In the genomic region with DNA sequence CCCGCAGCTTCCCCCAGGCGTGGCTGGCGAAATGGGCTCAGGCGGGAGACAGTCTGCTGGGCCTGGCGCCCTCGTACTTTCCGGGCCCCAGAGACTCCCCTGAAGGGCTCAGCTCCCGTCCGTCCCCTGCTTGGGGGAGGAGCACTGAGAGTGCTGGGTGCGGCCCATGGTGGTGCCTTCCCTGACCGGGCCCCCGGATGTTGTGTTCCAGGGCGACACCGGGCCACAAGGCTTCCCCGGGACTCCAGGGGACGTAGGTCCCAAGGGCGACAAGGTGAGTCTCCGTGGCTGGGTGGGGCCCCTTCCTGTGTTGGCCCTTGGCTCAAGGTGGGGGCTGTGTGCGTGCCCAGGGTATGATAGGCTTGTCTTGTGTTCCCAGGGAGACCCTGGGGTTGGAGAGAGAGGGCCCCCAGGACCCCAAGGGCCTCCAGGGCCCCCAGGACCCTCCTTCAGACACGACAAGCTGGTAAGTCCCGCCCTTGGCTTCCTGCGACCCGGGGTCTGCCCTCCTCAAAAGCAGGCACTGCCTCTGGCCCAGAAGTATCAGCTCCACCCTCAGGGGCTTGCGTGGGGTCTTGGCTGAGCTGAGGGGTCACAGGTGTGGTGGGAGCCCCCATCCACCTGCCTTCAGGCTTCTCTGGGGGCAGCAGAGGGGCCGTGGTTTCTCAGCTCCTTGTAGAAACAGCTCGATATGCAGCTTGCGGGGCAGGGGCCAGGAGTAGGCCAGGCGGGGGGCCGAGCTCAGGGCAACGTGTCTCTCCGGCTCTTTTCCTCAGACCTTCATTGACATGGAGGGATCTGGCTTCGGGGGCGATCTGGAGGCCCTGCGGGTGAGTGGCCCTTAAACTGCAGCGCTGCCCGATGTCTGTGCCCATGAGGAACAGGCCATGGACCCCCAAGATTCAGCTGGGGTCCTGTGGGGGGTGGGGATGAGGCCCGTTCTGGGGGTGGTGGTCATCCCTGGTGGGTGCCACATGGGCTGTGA, we compare ENCODE assay signal across 17 cellular contexts.
DNase-seq lines count a peak whose midpoint lies in the region; ATAC-seq, FAIRE-seq and TF ChIP-seq lines count a peak whose summit lies in the region.
"Had no signal": no experiment of that assay in that cellular context is flagged by ENCODE, and none has a peak within 500 bp of the region (broad histone marks: within the 10 kb centered on the region; RNA-seq: fewer than 3 reads in every experiment).

No MANE protein-coding gene starts in this region.

- H3K4me3 ChIP-seq in right atrium auricular region (no peak overlapping the region), H1 (ENCODE audit: extremely low read depth in 1 of 4, insufficient read depth in 2 of 4, low read depth in 3 of 4, low read length in 4 of 4) (no peak overlapping the region), lower lobe of right lung (no peak overlapping the region)
- H3K4me3 ChIP-seq: neural progenitor cell, SJCRH30 had no signal

- peak overlapping the region; percentile 9; the same call in 1 of the 2 replicates for H2BK5ac ChIP-seq in H1 (ENCODE audit: low read depth, low read length)

- no peaks in the 10 kb centered on the region for H3K79me2 ChIP-seq in H1 (ENCODE audit: control insufficient read depth in 1 of 2, insufficient read depth in 2 of 2, low read length in 2 of 2)

- no peak overlapping the region for H3K56ac ChIP-seq in H1 (replicated peaks; ENCODE audit: insufficient read length, low read depth, low read length)

- H3K36me3 Mint-ChIP-seq in activated T-helper 1 cell treated with anti-CD3 and anti-CD28 coated beads, Interleukin-12 subunit alpha, Interleukin-12 subunit beta, Interleukin-2, Interleukin-4 antibody, amounts not matched to agents 30 ng/mL and 10 ng/mL and 1 ng/mL, durations not matched to agents 14 hours and 24 hours and 36 hours (ENCODE audit: low read depth), result peaks cover 4% of the 10 kb centered on the region
- H3K36me3 Mint-ChIP-seq in stimulated activated memory B cell treated with anti-CD40 and anti-IgM and Interleukin-4, amounts not matched to agents 10 μg/mL and 1 μg/mL and 100 μg/mL, for 72 hours, result no peaks in the 10 kb centered on the region
- no peaks in the 10 kb centered on the region for H3K36me3 Mint-ChIP-seq in MCF 10A (ENCODE audit: insufficient read depth, unreplicated experiment)

- DNase-seq in Right ventricle myocardium inferior (ENCODE audit: missing footprints) (peak; percentile 54), right atrium auricular region (ENCODE audit: low spot score) (no peak), H1 (ENCODE audit: low read depth in 1 of 2, low spot score in 2 of 2) (no peak), MCF 10A (ENCODE audit: unreplicated experiment) (no peak), lower lobe of right lung (no peak)
- no peak for DNase-seq in activated T-helper 1 cell treated with anti-CD3 and anti-CD28 coated beads, Interleukin-12 subunit alpha, Interleukin-12 subunit beta, Interleukin-2, Interleukin-4 antibody, amounts not matched to agents 30 ng/mL and 10 ng/mL and 1 ng/mL, durations not matched to agents 14 hours and 24 hours and 36 hours (ENCODE audit: low spot score)
- no peak for DNase-seq in effector CD4-positive, alpha-beta T cell
- DNase-seq: activated T-cell treated with anti-CD3 and anti-CD28 coated beads, Interleukin-2, amount 50 U/mL, for 24 hours; foreskin keratinocyte; NCI-H1092; SJCRH30; substantia nigra had no signal

- peaks cover 2% of the 10 kb centered on the region; the same call in 1 of the 2 replicates for H3K79me1 ChIP-seq in H1 (ENCODE audit: low read depth, low read length)

- H3K4me3 Mint-ChIP-seq in activated T-helper 1 cell treated with anti-CD3 and anti-CD28 coated beads, Interleukin-12 subunit alpha, Interleukin-12 subunit beta, Interleukin-2, Interleukin-4 antibody, amounts not matched to agents 30 ng/mL and 10 ng/mL and 1 ng/mL, durations not matched to agents 14 hours and 24 hours and 36 hours, result peak overlapping the region; percentile 56
- H3K4me3 Mint-ChIP-seq in stimulated activated memory B cell treated with anti-CD40 and anti-IgM and Interleukin-4, amounts not matched to agents 10 μg/mL and 1 μg/mL and 100 μg/mL, for 72 hours, result peak overlapping the region; percentile 3
- no peak overlapping the region for H3K4me3 Mint-ChIP-seq in MCF 10A (ENCODE audit: unreplicated experiment)
- H3K4me3 Mint-ChIP-seq: activated T-cell treated with anti-CD3 and anti-CD28 coated beads, Interleukin-2, amount 50 U/mL, for 24 hours; brain had no signal

- peaks cover 53% of the 10 kb centered on the region for H3K36me3 ChIP-seq in right atrium auricular region
- H3K36me3 ChIP-seq in H1 (ENCODE audit: control insufficient read depth in 2 of 4, insufficient read depth in 4 of 4, low read length in 3 of 4), result peaks cover 16 to 86% (median 51%) of the 10 kb centered on the region in 4 experiments
- H3K36me3 ChIP-seq in lower lobe of right lung, result peaks cover 37% of the 10 kb centered on the region
- H3K36me3 ChIP-seq: neural progenitor cell, SJCRH30 had no signal

- H4K20me1 ChIP-seq in H1 (replicated peaks in 1 of 2; ENCODE audit: control insufficient read depth in 1 of 2, insufficient read depth in 2 of 2, low read length in 2 of 2), result peaks cover 8 to 25% of the 10 kb centered on the region in 2 experiments

- no peak overlapping the region for H3K23ac ChIP-seq in H1 (ENCODE audit: insufficient read length)

- H4K8ac ChIP-seq in H1 (ENCODE audit: extremely low read depth, insufficient read depth, low read length), result no peak overlapping the region; the same call in 1 of the 2 replicates

- H3K4me1 ChIP-seq in right atrium auricular region (peaks cover 0 to 11% of the 10 kb centered on the region in 2 donors), H1 (replicated peaks in 1 of 4; ENCODE audit: control insufficient read depth in 3 of 4, insufficient read depth in 4 of 4, low read length in 3 of 4) (no peaks in the 10 kb centered on the region), lower lobe of right lung (peaks cover 20% of the 10 kb centered on the region)
- H3K4me1 ChIP-seq: foreskin keratinocyte, neural progenitor cell, SJCRH30 had no signal

- H3K27ac ChIP-seq in right atrium auricular region, result no peak overlapping the region
- H3K27ac ChIP-seq in H1 (ENCODE audit: low read depth, low read length), result no peak overlapping the region
- H3K27ac ChIP-seq in lower lobe of right lung, result no peak overlapping the region
- H3K27ac ChIP-seq: foreskin keratinocyte, neural progenitor cell, SJCRH30 had no signal

- no peak overlapping the region for H3K9ac ChIP-seq in H1 (replicated peaks in 1 of 4; ENCODE audit: extremely low read depth in 1 of 4, low read depth in 3 of 4, low read length in 3 of 4)
- H3K9ac ChIP-seq: neural progenitor cell had no signal

- no peak overlapping the region for H2AK5ac ChIP-seq in H1 (ENCODE audit: low read depth, low read length)

- no peak for FAIRE-seq in H1 (lab: Jason Lieb, UNC)
- FAIRE-seq: endometrium, TTC549 had no signal

- no peak overlapping the region for H4K91ac ChIP-seq in H1 (replicated peaks; ENCODE audit: insufficient read length, low read length)

- no peak overlapping the region for H2BK20ac ChIP-seq in H1 (ENCODE audit: low read length)

- no peak for TF ChIP-seq EP300 in H1 (IDR thresholded peaks at IDR 0.05; ENCODE audit: borderline replicate concordance in 1 of 2, low read depth in 2 of 2, low read length in 2 of 2)

- no TSS peak for BruUV-seq in MCF 10A (replicated peaks; lab: Mats Ljungman, UMichigan)

- TF ChIP-seq RAD21 in H1 (IDR thresholded peaks at IDR 0.05 in 1 of 2, conservative IDR thresholded peaks at IDR 0.05 in 1 of 2; ENCODE audit: low read depth in 2 of 2, low read length in 2 of 2), result no peak

- no peak overlapping the region for H2BK15ac ChIP-seq in H1 (ENCODE audit: low read length)

- H2BK12ac ChIP-seq in H1 (ENCODE audit: low read depth, low read length), result peak overlapping the region; percentile 84; the same call in 1 of the 2 replicates

- no peak overlapping the region for H3K18ac ChIP-seq in H1 (ENCODE audit: extremely low read depth, low read length)

- no peak overlapping the region for H2AFZ ChIP-seq in H1 (ENCODE audit: low read length)
- H2AFZ ChIP-seq: neural progenitor cell had no signal

- TF ChIP-seq CTCF in right atrium auricular region (IDR thresholded peaks at IDR 0.05) (no peak), H1 (IDR thresholded peaks at IDR 0.05; ENCODE audit: control extremely low read depth in 1 of 3, insufficient read depth in 1 of 3, low read depth in 1 of 3, low read length in 3 of 3) (no peak), MCF 10A (IDR thresholded peaks at IDR 0.05; ENCODE audit: unreplicated experiment) (no peak), lower lobe of right lung (IDR thresholded peaks at IDR 0.05) (no peak)

- H3K27me3 ChIP-seq in right atrium auricular region (no peaks in the 10 kb centered on the region), H1 (replicated peaks in 1 of 4; ENCODE audit: control insufficient read depth in 3 of 4, extremely low read depth in 1 of 4, insufficient read depth in 3 of 4, low read length in 3 of 4) (no peaks in the 10 kb centered on the region), lower lobe of right lung (ENCODE audit: low read depth) (no peaks in the 10 kb centered on the region)
- H3K27me3 ChIP-seq: foreskin keratinocyte, neural progenitor cell, SJCRH30 had no signal

- H2BK120ac ChIP-seq in H1 (replicated peaks; ENCODE audit: low read depth, low read length), result no peak overlapping the region

- 95% methylated on average over 32 of the region's 37 CpGs; no CpG with 5 or more reads in 1 of the 2 experiments for WGBS in H1 (ENCODE audit: extremely low coverage in 1 of 2, insufficient coverage in 1 of 2, insufficient read length in 1 of 2, insufficient replicate concordance in 2 of 2, low coverage in 1 of 2, low lambda C conversion rate in 2 of 2, missing lambda C conversion rate in 1 of 2), 2 experiments

- intact Hi-C loops in Right ventricle myocardium inferior (cut with DNase I) (loop anchor here (5.0 kb wide), 1 partner anchor 117 kb away; no protein-coding TSS in a partner anchor), MCF 10A (cut with micrococcal nuclease) (no loop called here), lower lobe of right lung (cut with DNase I) (no loop called here)
- intact Hi-C loops in activated T-helper 1 cell treated with anti-CD3 and anti-CD28 coated beads, Interleukin-12 subunit alpha, Interleukin-12 subunit beta, Interleukin-2, Interleukin-4 antibody, amounts not matched to agents 30 ng/mL and 10 ng/mL and 1 ng/mL, durations not matched to agents 14 hours and 24 hours and 36 hours (cut with micrococcal nuclease), result loop anchor here (2.0 kb wide), 1 partner anchor 61 kb away; no protein-coding TSS in a partner anchor

- no peak for TF ChIP-seq POLR2A in H1 (IDR thresholded peaks at IDR 0.05; ENCODE audit: control extremely low read depth in 1 of 2, low read depth in 2 of 2, low read length in 2 of 2)

- H3K4me2 ChIP-seq in H1 (ENCODE audit: insufficient read depth in 1 of 2, low read depth in 2 of 2, low read length in 2 of 2), result no peak overlapping the region
- H3K4me2 ChIP-seq: neural progenitor cell had no signal

- H3K23me2 ChIP-seq in H1 (ENCODE audit: low read depth, low read length), result peaks cover 6% of the 10 kb centered on the region

- H4K5ac ChIP-seq in H1 (ENCODE audit: insufficient read length, low read depth, low read length), result no peak overlapping the region

- CTCF ChIA-PET in H1 (lab: Charles Lee; ENCODE audit: partially characterized antibody) (interaction anchor here (0.6 to 1.4 kb wide), 5 partner anchors 30 to 209 kb away, joined by 3 read pairs; no protein-coding TSS in a partner anchor), MCF 10A (lab: Yijun Ruan, JAX) (interaction anchor here (0.6 to 0.7 kb wide), 2 partner anchors 57 to 73 kb away, joined by 3 to 4 read pairs; no protein-coding TSS in a partner anchor)

- H3K27ac Mint-ChIP-seq in activated T-helper 1 cell treated with anti-CD3 and anti-CD28 coated beads, Interleukin-12 subunit alpha, Interleukin-12 subunit beta, Interleukin-2, Interleukin-4 antibody, amounts not matched to agents 30 ng/mL and 10 ng/mL and 1 ng/mL, durations not matched to agents 14 hours and 24 hours and 36 hours, result peak overlapping the region; percentile 99
- peak overlapping the region; percentile 48 for H3K27ac Mint-ChIP-seq in stimulated activated memory B cell treated with anti-CD40 and anti-IgM and Interleukin-4, amounts not matched to agents 10 μg/mL and 1 μg/mL and 100 μg/mL, for 72 hours
- H3K27ac Mint-ChIP-seq in MCF 10A (ENCODE audit: low read depth, unreplicated experiment), result no peak overlapping the region
- H3K27ac Mint-ChIP-seq: neural progenitor cell had no signal

- no peak overlapping the region for H3K14ac ChIP-seq in H1 (ENCODE audit: insufficient read length)

- no peaks in the 10 kb centered on the region for H3K9me3 Mint-ChIP-seq in activated T-helper 1 cell treated with anti-CD3 and anti-CD28 coated beads, Interleukin-12 subunit alpha, Interleukin-12 subunit beta, Interleukin-2, Interleukin-4 antibody, amounts not matched to agents 30 ng/mL and 10 ng/mL and 1 ng/mL, durations not matched to agents 14 hours and 24 hours and 36 hours
- peaks cover 10% of the 10 kb centered on the region for H3K9me3 Mint-ChIP-seq in stimulated activated memory B cell treated with anti-CD40 and anti-IgM and Interleukin-4, amounts not matched to agents 10 μg/mL and 1 μg/mL and 100 μg/mL, for 72 hours
- no peaks in the 10 kb centered on the region for H3K9me3 Mint-ChIP-seq in MCF 10A (ENCODE audit: unreplicated experiment)
- H3K9me3 Mint-ChIP-seq: brain, neural progenitor cell had no signal

- POLR2A ChIA-PET in H1 (lab: Charles Lee; ENCODE audit: partially characterized antibody), result interaction anchor here (1.1 to 1.6 kb wide), 5 partner anchors 8 to 33 kb away, joined by 3 to 5 read pairs (median 3); no protein-coding TSS in a partner anchor
- POLR2A ChIA-PET in MCF 10A (lab: Yijun Ruan, JAX), result no interaction called here

- peaks cover 38% of the 10 kb centered on the region for H3K4me1 Mint-ChIP-seq in activated T-helper 1 cell treated with anti-CD3 and anti-CD28 coated beads, Interleukin-12 subunit alpha, Interleukin-12 subunit beta, Interleukin-2, Interleukin-4 antibody, amounts not matched to agents 30 ng/mL and 10 ng/mL and 1 ng/mL, durations not matched to agents 14 hours and 24 hours and 36 hours (ENCODE audit: low read depth)
- peaks cover 42% of the 10 kb centered on the region for H3K4me1 Mint-ChIP-seq in stimulated activated memory B cell treated with anti-CD40 and anti-IgM and Interleukin-4, amounts not matched to agents 10 μg/mL and 1 μg/mL and 100 μg/mL, for 72 hours
- H3K4me1 Mint-ChIP-seq in MCF 10A (ENCODE audit: insufficient read depth, unreplicated experiment), result no peaks in the 10 kb centered on the region

- no peaks in the 10 kb centered on the region for H3K27me3 Mint-ChIP-seq in activated T-helper 1 cell treated with anti-CD3 and anti-CD28 coated beads, Interleukin-12 subunit alpha, Interleukin-12 subunit beta, Interleukin-2, Interleukin-4 antibody, amounts not matched to agents 30 ng/mL and 10 ng/mL and 1 ng/mL, durations not matched to agents 14 hours and 24 hours and 36 hours (ENCODE audit: insufficient read depth)
- no peaks in the 10 kb centered on the region for H3K27me3 Mint-ChIP-seq in stimulated activated memory B cell treated with anti-CD40 and anti-IgM and Interleukin-4, amounts not matched to agents 10 μg/mL and 1 μg/mL and 100 μg/mL, for 72 hours
- no peaks in the 10 kb centered on the region for H3K27me3 Mint-ChIP-seq in MCF 10A (ENCODE audit: insufficient read depth, unreplicated experiment)
- H3K27me3 Mint-ChIP-seq: activated T-cell treated with anti-CD3 and anti-CD28 coated beads, Interleukin-2, amount 50 U/mL, for 24 hours; brain had no signal

- H3K9me3 ChIP-seq in right atrium auricular region (no peaks in the 10 kb centered on the region), H1 (ENCODE audit: insufficient read depth in 2 of 2, low read depth in 1 of 2, low read length in 1 of 2) (peaks cover 3 to 4% of the 10 kb centered on the region in 2 experiments; a peak in 2 of 4 replicates), lower lobe of right lung (no peaks in the 10 kb centered on the region)
- H3K9me3 ChIP-seq: SJCRH30 had no signal

- no peak overlapping the region for H3K4ac ChIP-seq in H1 (replicated peaks; ENCODE audit: insufficient read length, low read depth, low read length)

- ATAC-seq in Right ventricle myocardium inferior, result no peak
- ATAC-seq in stimulated activated memory B cell treated with anti-CD40 and anti-IgM and Interleukin-4, amounts not matched to agents 10 μg/mL and 1 μg/mL and 100 μg/mL, for 72 hours, result no peak
- ATAC-seq in lower lobe of right lung, result no peak
- ATAC-seq: foreskin keratinocyte had no signal

Comparison
In these comparisons a context has a peak if more than half of its experiments do, and no peak if none do; other contexts are left out.
1. intact Hi-C loops: an anchor here in Right ventricle myocardium inferior (5.0 kb wide) and activated T-helper 1 cell treated with anti-CD3 and anti-CD28 coated beads, Interleukin-12 subunit alpha, Interleukin-12 subunit beta, Interleukin-2, Interleukin-4 antibody, amounts not matched to agents 30 ng/mL and 10 ng/mL and 1 ng/mL, durations not matched to agents 14 hours and 24 hours and 36 hours (2.0 kb wide); none called in MCF 10A and lower lobe of right lung.